In genomic region chr19:53537523-53538377, GRCh38 we compare ENCODE assay signal across 8 cellular contexts. TPM values are rescaled to one million over a fixed set of nuclear protein-coding genes. Genes with fewer than 3 reads are reported as not detected.
A peak's percentile ranks its signal among the peaks of the same experiment; 100 is the strongest.
DNase-seq lines count a peak whose midpoint lies in the region; ATAC-seq lines count a peak whose summit lies in the region.

Gene ZNF331, plus strand, starts transcription at chr19:53538145. Its CDS starts 31,232 bp downstream, at chr19:53569377.

- H3K27me3 Mint-ChIP-seq in naive thymus-derived CD8-positive, alpha-beta T cell: peaks cover 0 to 4% (median 0%) of the 10 kb centered on the region in 5 donors

- peaks cover 10 to 46% (median 23%) of the 10 kb centered on the region in 4 donors for H3K4me1 Mint-ChIP-seq in naive thymus-derived CD8-positive, alpha-beta T cell

- H3K36me3 Mint-ChIP-seq in naive thymus-derived CD8-positive, alpha-beta T cell: peaks cover 4 to 60% (median 52%) of the 10 kb centered on the region in 3 donors

- peak within 1 kb of the TSS; percentile 88 to 98 (median 95) for H3K4me3 Mint-ChIP-seq in naive thymus-derived CD8-positive, alpha-beta T cell

- peaks cover 0 to 46% (median 4%) of the 10 kb centered on the region in 9 donors for H3K9me3 Mint-ChIP-seq in naive thymus-derived CD8-positive, alpha-beta T cell

- ATAC-seq in GM18498 (IDR thresholded peaks at IDR 0.05; ENCODE audit: unreplicated experiment) (peak; percentile 73), HG02884 (IDR thresholded peaks at IDR 0.05; ENCODE audit: unreplicated experiment) (peak; percentile 67)
- peak; percentile 76 to 80 for ATAC-seq in naive thymus-derived CD8-positive, alpha-beta T cell

- peak within 1 kb of the TSS; percentile 95 to 100 (median 100) for H3K27ac Mint-ChIP-seq in naive thymus-derived CD8-positive, alpha-beta T cell

- DNase-seq in NCI-H82 treated with DMSO at 0.1 percent for 48 hours (lab: John Stamatoyannopoulos, UW; ENCODE audit: unreplicated experiment): peak; percentile 37
- peak; percentile 85 to 90 for DNase-seq in activated T-cell treated with anti-CD3 and anti-CD28 coated beads, Interleukin-2, amount 50 U/mL, for 48 hours
- peak; percentile 82 for DNase-seq in fibroblast of gingiva (ENCODE audit: low read depth)
- peak; percentile 85 to 96 (median 96) for DNase-seq in naive thymus-derived CD8-positive, alpha-beta T cell
- DNase-seq in stimulated activated naive CD4-positive, alpha-beta T cell (lab: John Stamatoyannopoulos, UW): peak; percentile 83 to 95 (median 93)
- DNase-seq in NCI-H1105 (lab: John Stamatoyannopoulos, UW): no peak

- POLR2A ChIA-PET in naive thymus-derived CD8-positive, alpha-beta T cell (lab: Charles Lee): interaction anchor here (1.0 to 1.8 kb wide), 5 partner anchors 15 to 17 kb away, joined by 5 to 16 read pairs (median 5); no protein-coding TSS in a partner anchor

RNA-seq across cellular contexts. Expression of gene ZNF331, which starts in this region (rescaled TPM):
- total RNA-seq in naive thymus-derived CD8-positive, alpha-beta T cell: 10 to 100 TPM; 52.4 to 60.9 TPM
- polyA plus RNA-seq in naive thymus-derived CD8-positive, alpha-beta T cell: 10 to 100 TPM; 31.1 to 35.2 (median 31.2) TPM
